1 cellular context compared by ENCODE assay signal in genomic region chr16:31713071-31713944, GRCh38.
TF ChIP-seq lines count a peak whose summit lies in the region.

No MANE protein-coding gene starts in this region.

TF ChIP-seq in HEK293, 187 proteins besides CTCF, POLR2A, EP300 and RAD21 (continued from another document):
- TF ChIP-seq ZNF148 (tag by site-specific recombination; IDR thresholded peaks at IDR 0.05; ENCODE audit: borderline replicate concordance) (no peak), ZBTB49 (tag by site-specific recombination; IDR thresholded peaks at IDR 0.05; ENCODE audit: low read depth) (no peak), ZNF776 (tag by site-specific recombination; IDR thresholded peaks at IDR 0.05; ENCODE audit: borderline replicate concordance) (no peak), ZNF48 (tag by site-specific recombination; IDR thresholded peaks at IDR 0.05) (no peak), ZNF544 (tag by site-specific recombination; IDR thresholded peaks at IDR 0.05) (no peak), ZNF704 (tag by site-specific recombination; IDR thresholded peaks at IDR 0.05) (no peak), SP7 (tag by site-specific recombination; IDR thresholded peaks at IDR 0.05) (peak; percentile 52; the same call in 1 of the 2 replicates), ZNF211 (tag by site-specific recombination; IDR thresholded peaks at IDR 0.05; ENCODE audit: low read depth) (no peak), ZFP41 (tag by site-specific recombination; IDR thresholded peaks at IDR 0.05; ENCODE audit: borderline replicate concordance) (no peak), ZNF133 (tag by site-specific recombination; IDR thresholded peaks at IDR 0.05) (no peak), ZNF514 (tag by site-specific recombination; IDR thresholded peaks at IDR 0.05) (no peak), ZBTB20 (tag by site-specific recombination; IDR thresholded peaks at IDR 0.05) (peak; percentile 67; the same call in 1 of the 2 replicates), KLF16 (tag by site-specific recombination; IDR thresholded peaks at IDR 0.05) (peak; percentile 40; the same call in 1 of the 2 replicates), ZNF777 (tag by site-specific recombination; IDR thresholded peaks at IDR 0.05; ENCODE audit: borderline replicate concordance) (no peak), ZFP3 (tag by site-specific recombination; IDR thresholded peaks at IDR 0.05; ENCODE audit: low read depth) (no peak), BCL11B (tag by site-specific recombination; IDR thresholded peaks at IDR 0.05; ENCODE audit: low read depth) (no peak; the same call in 1 of the 2 replicates), ATF2 (tag by site-specific recombination; IDR thresholded peaks at IDR 0.05; ENCODE audit: low read depth) (no peak)
